ENCODE assay signal across 18 cellular contexts in genomic region chr2:85011098-85011497, GRCh38. TPM values are rescaled to one million over a fixed set of nuclear protein-coding genes. Genes with fewer than 3 reads are reported as not detected.
DNase-seq lines count a peak whose midpoint lies in the region; ATAC-seq and TF ChIP-seq lines count a peak whose summit lies in the region.
"Had no signal": no experiment of that assay in that cellular context is flagged by ENCODE, and none has a peak within 500 bp of the region (broad histone marks: within the 10 kb centered on the region; RNA-seq: fewer than 3 reads in every experiment).

No MANE protein-coding gene starts in this region.

- H3K4me1 Mint-ChIP-seq in activated T-cell treated with anti-CD3 and anti-CD28 coated beads, Interleukin-2, amount 50 U/mL, for 72 hours (ENCODE audit: low read depth), result peaks cover 89% of the 10 kb centered on the region
- peaks cover 72% of the 10 kb centered on the region for H3K4me1 Mint-ChIP-seq in central memory CD8-positive, alpha-beta T cell

- 0 out of 2 replicates have a peak overlapping the region, but pooled peaks have one; percentile 27 for H3K4me2 ChIP-seq in OCI-LY3 (ENCODE audit: low read length)

- no peak for TF ChIP-seq CTCF in OCI-LY3 (IDR thresholded peaks at IDR 0.05; ENCODE audit: low read depth, low read length)
- TF ChIP-seq CTCF in vagina (IDR thresholded peaks at IDR 0.05), result no peak

- no peak overlapping the region for H2AFZ ChIP-seq in OCI-LY3 (ENCODE audit: low read depth, low read length)

- TF ChIP-seq POLR2A in vagina (IDR thresholded peaks at IDR 0.05), result no peak

- peaks cover 74% of the 10 kb centered on the region for H4K20me1 ChIP-seq in OCI-LY3 (ENCODE audit: insufficient read depth, low read length)

- no peaks in the 10 kb centered on the region for H3K9me3 ChIP-seq in OCI-LY3 (ENCODE audit: insufficient read depth, low read length)
- no peaks in the 10 kb centered on the region for H3K9me3 ChIP-seq in vagina
- H3K9me3 ChIP-seq: esophagus muscularis mucosa, Peyer's patch, upper lobe of left lung had no signal

- peaks cover 15 to 24% of the 10 kb centered on the region in 2 donors for H3K36me3 Mint-ChIP-seq in activated T-cell treated with anti-CD3 and anti-CD28 coated beads, Interleukin-2, amount 50 U/mL, for 72 hours (ENCODE audit: insufficient read depth in 2 of 2)
- H3K36me3 Mint-ChIP-seq in central memory CD8-positive, alpha-beta T cell (ENCODE audit: insufficient read depth), result peaks cover 12% of the 10 kb centered on the region

- H3K9me3 Mint-ChIP-seq in activated T-cell treated with anti-CD3 and anti-CD28 coated beads, Interleukin-2, amount 50 U/mL, for 72 hours, result peaks cover 3 to 8% of the 10 kb centered on the region in 2 donors
- no peaks in the 10 kb centered on the region for H3K9me3 Mint-ChIP-seq in central memory CD8-positive, alpha-beta T cell
- H3K9me3 Mint-ChIP-seq: IgD-negative memory B cell had no signal

- H3K27ac ChIP-seq in OCI-LY3 (ENCODE audit: low read length) (no peak overlapping the region), vagina (no peak overlapping the region)
- H3K27ac ChIP-seq: esophagus muscularis mucosa, Peyer's patch, upper lobe of left lung had no signal

- H3K4me3 ChIP-seq in OCI-LY3 (ENCODE audit: low read length) (no peak overlapping the region), vagina (no peak overlapping the region)
- H3K4me3 ChIP-seq: esophagus muscularis mucosa, Peyer's patch, upper lobe of left lung had no signal

- peak overlapping the region; percentile 82 for H3K27ac Mint-ChIP-seq in activated T-cell treated with anti-CD3 and anti-CD28 coated beads, Interleukin-2, amount 50 U/mL, for 72 hours
- H3K27ac Mint-ChIP-seq in central memory CD8-positive, alpha-beta T cell (ENCODE audit: low read depth), result peak overlapping the region; percentile 51

- H3K79me2 ChIP-seq in OCI-LY3 (ENCODE audit: low read length), result peaks cover 98% of the 10 kb centered on the region

- no peaks in the 10 kb centered on the region for H3K27me3 ChIP-seq in OCI-LY3 (ENCODE audit: low read depth, low read length)
- no peaks in the 10 kb centered on the region for H3K27me3 ChIP-seq in vagina
- H3K27me3 ChIP-seq: esophagus muscularis mucosa, Peyer's patch, upper lobe of left lung had no signal

- ATAC-seq in activated T-cell treated with anti-CD3 and anti-CD28 coated beads, Interleukin-2, amount 50 U/mL, for 72 hours (replicated peaks in 1 of 2), result peak; percentile 79 to 80
- ATAC-seq in central memory CD8-positive, alpha-beta T cell (replicated peaks; ENCODE audit: extremely low read depth, poor library complexity, severe bottlenecking), result no peak
- ATAC-seq in stimulated activated naive CD8-positive, alpha-beta T cell treated with anti-CD3 and anti-CD28 coated beads, Interleukin-15, Interleukin-2, amounts not matched to agents 100 U/mL and 50 U/mL, for 24 hours, result peak; percentile 63

- H3K4me3 Mint-ChIP-seq in activated T-cell treated with anti-CD3 and anti-CD28 coated beads, Interleukin-2, amount 50 U/mL, for 72 hours, result peak overlapping the region; percentile 57 to 59
- no peak overlapping the region for H3K4me3 Mint-ChIP-seq in central memory CD8-positive, alpha-beta T cell
- H3K4me3 Mint-ChIP-seq: IgD-negative memory B cell had no signal

- intact Hi-C loops in vagina (cut with DNase I), result no loop called here

- peaks cover 21% of the 10 kb centered on the region for H3K36me3 ChIP-seq in OCI-LY3 (replicated peaks; ENCODE audit: low read depth, low read length)
- no peaks in the 10 kb centered on the region for H3K36me3 ChIP-seq in vagina

- no peak overlapping the region for H3K9ac ChIP-seq in OCI-LY3 (ENCODE audit: low read length)

- H3K27me3 Mint-ChIP-seq in activated T-cell treated with anti-CD3 and anti-CD28 coated beads, Interleukin-2, amount 50 U/mL, for 72 hours (ENCODE audit: low read depth), result no peaks in the 10 kb centered on the region
- H3K27me3 Mint-ChIP-seq in central memory CD8-positive, alpha-beta T cell, result no peaks in the 10 kb centered on the region
- H3K27me3 Mint-ChIP-seq: IgD-negative memory B cell had no signal

- H3K4me1 ChIP-seq in OCI-LY3 (ENCODE audit: low read length), result peaks cover 47% of the 10 kb centered on the region
- H3K4me1 ChIP-seq in vagina, result peaks cover 49% of the 10 kb centered on the region

- no peak for DNase-seq in activated T-cell treated with anti-CD3 and anti-CD28 coated beads, Interleukin-2, amount 50 U/mL, for 72 hours
- DNase-seq in activated T-cell treated with anti-CD3 and anti-CD28 coated beads, Interleukin-2, amount 50 U/mL, for 1 hour, result no peak
- no peak for DNase-seq in central memory CD8-positive, alpha-beta T cell (ENCODE audit: low spot score in 2 of 2)
- no peak for DNase-seq in stimulated activated naive CD8-positive, alpha-beta T cell treated with anti-CD3 and anti-CD28 coated beads, Interleukin-15, Interleukin-2, amounts not matched to agents 100 U/mL and 50 U/mL, for 24 hours
- no peak for DNase-seq in vagina (ENCODE audit: extremely low spot score in 2 of 2)
- DNase-seq in germinal center (ENCODE audit: low spot score), result no peak
- DNase-seq in NCI-H1694 (lab: John Stamatoyannopoulos, UW), result no peak
- DNase-seq: anterior cingulate cortex, GDM1, kidney, NCI-H1048, NCI-H748 treated with DMSO at 0.1 percent for 48 hours, Peyer's patch, small intestine, upper lobe of left lung had no signal

RNA-seq across cellular contexts. Expression of gene KCMF1, which starts 40.1 kb away (rescaled TPM):
- total RNA-seq in activated T-cell treated with anti-CD3 and anti-CD28 coated beads, Interleukin-2, amount 50 U/mL, for 72 hours, result 100 to 1,000 TPM; 115 to 139 TPM
- total RNA-seq in vagina, result 29.7 TPM
